Comparison of ENCODE assay signal across 25 cellular contexts in genomic region chr4:71765837-71766236, GRCh38. TPM values are rescaled to one million over a fixed set of nuclear protein-coding genes. Genes with fewer than 3 reads are reported as not detected.
DNase-seq lines count a peak whose midpoint lies in the region; ATAC-seq and TF ChIP-seq lines count a peak whose summit lies in the region.
"Had no signal": no experiment of that assay in that cellular context is flagged by ENCODE, and none has a peak within 500 bp of the region (broad histone marks: within the 10 kb centered on the region; RNA-seq: fewer than 3 reads in every experiment).

No MANE protein-coding gene starts in this region.

- no peaks in the 10 kb centered on the region for H3K4me1 Mint-ChIP-seq in T-helper 17 cell
- peaks cover 3% of the 10 kb centered on the region for H3K4me1 Mint-ChIP-seq in progenitor cell of endocrine pancreas (ENCODE audit: low read depth)
- H3K4me1 Mint-ChIP-seq: CD4-positive, CD25-positive, alpha-beta regulatory T cell had no signal

- H3K4me1 ChIP-seq in HUES6 (ENCODE audit: control insufficient read depth, insufficient read depth, low read length): peaks cover 19% of the 10 kb centered on the region; the same call in 1 of the 2 replicates
- H3K4me1 ChIP-seq: BE2C, SJCRH30 had no signal

- H3K27ac Mint-ChIP-seq in T-helper 17 cell (no peak overlapping the region), progenitor cell of endocrine pancreas (no peak overlapping the region)
- H3K27ac Mint-ChIP-seq: CD4-positive, CD25-positive, alpha-beta regulatory T cell; IgD-negative memory B cell had no signal

- no peak for TF ChIP-seq CTCF in progenitor cell of endocrine pancreas (IDR thresholded peaks at IDR 0.05; ENCODE audit: unreplicated experiment)

- ATAC-seq in T-helper 17 cell: no peak
- ATAC-seq: Panc1 had no signal

- peaks cover 19% of the 10 kb centered on the region for H3K27me3 Mint-ChIP-seq in T-helper 17 cell
- no peaks in the 10 kb centered on the region for H3K27me3 Mint-ChIP-seq in progenitor cell of endocrine pancreas
- H3K27me3 Mint-ChIP-seq: CD4-positive, CD25-positive, alpha-beta regulatory T cell had no signal

- H3K27ac ChIP-seq in HUES6 (ENCODE audit: low read depth, low read length): peak overlapping the region; percentile 84; the same call in 1 of the 2 replicates
- H3K27ac ChIP-seq: SJCRH30 had no signal

- DNase-seq in ELR (ENCODE audit: low read depth) (peak; percentile 12), amniotic epithelial cell (ENCODE audit: low read depth) (peak; percentile 41), iPS DF 19.7 (ENCODE audit: low read depth, low spot score) (peak; percentile 59), T-helper 17 cell (no peak), NCI-H748 treated with DMSO at 0.1 percent for 48 hours (lab: John Stamatoyannopoulos, UW) (no peak), progenitor cell of endocrine pancreas (ENCODE audit: low spot score, unreplicated experiment) (no peak)
- DNase-seq in NK-92 treated with Interleukin-12 subunit alpha and Interleukin-12 subunit beta, amount 100 ng/mL, for 24 hours (lab: John Stamatoyannopoulos, UW): no peak
- DNase-seq: BE2C; CD4-positive, CD25-positive, alpha-beta regulatory T cell; COR-L47; DMS 273 treated with DMSO at 0.1 percent for 48 hours; DND-41; GDM1; Karpas-422; MG63; NCI-H1092; NCI-H2081; NCI-H446 treated with DMSO at 0.1 percent for 48 hours; NCI-H774; SJCRH30 had no signal

- H3K36me3 Mint-ChIP-seq in T-helper 17 cell (ENCODE audit: low read depth) (no peaks in the 10 kb centered on the region), progenitor cell of endocrine pancreas (ENCODE audit: insufficient read depth) (peaks cover 6% of the 10 kb centered on the region)
- H3K36me3 Mint-ChIP-seq: CD4-positive, CD25-positive, alpha-beta regulatory T cell; IgD-negative memory B cell had no signal

- no peak overlapping the region for H3K4me3 ChIP-seq in HUES6 (ENCODE audit: low read depth, low read length)
- H3K4me3 ChIP-seq: MG63, SJCRH30 had no signal

- H3K27me3 ChIP-seq in HUES6 (ENCODE audit: control insufficient read depth, insufficient read depth, low read length): no peaks in the 10 kb centered on the region
- H3K27me3 ChIP-seq: BE2C, MG63, SJCRH30 had no signal

- H3K9me3 ChIP-seq in HUES6 (ENCODE audit: control insufficient read depth, insufficient read depth, low read depth, low read length): peaks cover 12% of the 10 kb centered on the region
- no peaks in the 10 kb centered on the region for H3K9me3 ChIP-seq in T-helper 17 cell (ENCODE audit: control insufficient read depth, low read length, poor library complexity, severe bottlenecking)
- H3K9me3 ChIP-seq: BE2C, MG63, SJCRH30 had no signal

- H3K9me3 Mint-ChIP-seq in progenitor cell of endocrine pancreas (ENCODE audit: low read depth): peaks cover 10% of the 10 kb centered on the region
- H3K9me3 Mint-ChIP-seq: IgD-negative memory B cell had no signal

- no peaks in the 10 kb centered on the region; the same call in 1 of the 2 replicates for H3K36me3 ChIP-seq in HUES6 (ENCODE audit: control insufficient read depth, insufficient read depth, low read length)
- H3K36me3 ChIP-seq: BE2C, MG63, SJCRH30 had no signal

- no peak overlapping the region for H3K9ac ChIP-seq in HUES6 (ENCODE audit: low read length)

- H3K4me3 Mint-ChIP-seq in T-helper 17 cell (no peak overlapping the region), progenitor cell of endocrine pancreas (ENCODE audit: low read depth) (no peak overlapping the region)
- H3K4me3 Mint-ChIP-seq: CD4-positive, CD25-positive, alpha-beta regulatory T cell; IgD-negative memory B cell had no signal

RNA-seq across cellular contexts. Expression of gene GC, which starts 18.0 kb away (rescaled TPM):
- not detected for total RNA-seq in T-helper 17 cell
- total RNA-seq in progenitor cell of endocrine pancreas: 154 and 168 TPM in 2 replicates
- total RNA-seq: A172; CD4-positive, CD25-positive, alpha-beta regulatory T cell; HT-29; SJCRH30 had no signal

Comparison
In these comparisons a context has a peak if more than half of its experiments do, and no peak if none do; other contexts are left out.
1. DNase-seq: peak in ELR (single experiment), amniotic epithelial cell (single experiment) and iPS DF 19.7 (single experiment); none in T-helper 17 cell (0 of 3), NCI-H748 treated with DMSO at 0.1 percent for 48 hours (single experiment), progenitor cell of endocrine pancreas (single experiment) and NK-92 treated with Interleukin-12 subunit alpha and Interleukin-12 subunit beta, amount 100 ng/mL, for 24 hours (single experiment).
2. RNA of gene GC, which starts 18.0 kb away (total RNA-seq): 154 to 168 TPM in progenitor cell of endocrine pancreas; not detected in T-helper 17 cell; every median in the first group is over 100 times any median in the second.